In the genomic region with DNA sequence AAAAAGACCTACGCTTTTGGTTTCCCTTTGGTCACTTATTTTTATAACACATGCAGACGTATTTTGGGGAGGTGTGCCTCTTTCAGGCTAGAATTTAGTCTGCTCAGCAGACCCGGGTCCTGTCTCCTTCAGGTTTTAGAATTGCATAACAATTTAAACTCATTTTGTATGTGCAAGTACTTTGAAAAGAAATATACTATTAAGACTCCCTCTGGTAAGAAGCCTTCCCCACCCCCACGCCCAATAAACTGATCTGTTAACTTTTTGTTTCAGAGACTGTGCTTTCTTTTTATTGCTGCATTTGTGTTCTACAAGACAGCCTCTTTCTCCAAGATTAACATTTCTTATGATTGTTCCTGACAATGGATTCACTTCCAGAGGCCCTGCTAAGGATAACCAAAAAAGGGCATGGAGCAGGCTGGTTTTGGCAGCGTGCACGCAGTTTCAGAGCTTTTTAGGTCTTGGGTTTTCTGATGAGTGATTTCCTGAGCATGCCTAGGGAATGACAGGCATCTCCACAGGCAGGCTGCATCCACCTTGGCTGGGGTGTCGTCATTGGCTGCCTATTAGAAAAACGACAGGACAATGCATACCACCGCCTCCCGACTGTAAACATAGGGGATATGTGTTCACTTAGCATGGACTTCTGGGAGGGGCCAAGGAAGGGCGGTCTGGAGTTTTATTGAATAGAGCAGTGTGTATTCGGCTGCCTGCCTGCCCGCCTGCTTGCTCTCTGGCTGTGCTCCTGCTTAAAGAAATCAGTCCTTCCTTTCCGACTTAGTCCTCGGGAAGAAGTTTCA, we compare ENCODE assay signal across 9 cellular contexts. TPM values are rescaled to one million over a fixed set of nuclear protein-coding genes. Genes with fewer than 3 reads are reported as not detected.
DNase-seq lines count a peak whose midpoint lies in the region; ATAC-seq, FAIRE-seq and TF ChIP-seq lines count a peak whose summit lies in the region.
"Had no signal": no experiment of that assay in that cellular context is flagged by ENCODE, and none has a peak within 500 bp of the region (broad histone marks: within the 10 kb centered on the region; RNA-seq: fewer than 3 reads in every experiment).

Gene CALD1 (plus strand): TSS at position 694 of the 800 bp plus-strand sequence. CDS start 88,100 bp downstream, outside the sequence.

- in situ Hi-C loops in Panc1 (cut with HindIII; ENCODE audit: low pct_unique_long_range_greater_than_20kb, low sequenced_read_pairs), result no loop called here

- H3K4me3 Mint-ChIP-seq in mesothelial cell of epicardium, result peak within 1 kb of the TSS; percentile 89
- H3K4me3 Mint-ChIP-seq: naive B cell had no signal

- H3K4me3 ChIP-seq in Panc1 (ENCODE audit: low read depth in 2 of 2, low read length in 2 of 2), result peak within 1 kb of the TSS; percentile 37 to 42; a peak in 3 of 4 replicates

- H3K36me3 ChIP-seq in Panc1 (ENCODE audit: control insufficient read depth, insufficient read depth, low read length), result no peaks in the 10 kb centered on the region

- ATAC-seq in Panc1, result peak; percentile 89
- ATAC-seq in esophagus mucosa, result peak; percentile 91
- no peak for ATAC-seq in GM21447 (IDR thresholded peaks at IDR 0.05; ENCODE audit: unreplicated experiment)

- peaks cover 46% of the 10 kb centered on the region for H3K4me1 Mint-ChIP-seq in mesothelial cell of epicardium

- POLR2A ChIA-PET in Panc1 (lab: Charles Lee), result no interaction called here

- DNase-seq in Panc1 (ENCODE audit: low read depth, low spot score) (peak; percentile 79), mesothelial cell of epicardium (ENCODE audit: low spot score in 2 of 2, unreplicated experiment in 2 of 2) (peak; percentile 58 to 75), urothelium cell line (ENCODE audit: low spot score) (peak; percentile 85), T-helper 9 cell (no peak), NOMO-1 treated with DMSO at 0.1 percent for 48 hours (lab: John Stamatoyannopoulos, UW; ENCODE audit: unreplicated experiment) (no peak)
- DNase-seq: naive B cell had no signal

- CTCF ChIA-PET in Panc1 (lab: Charles Lee), result interaction anchor here (0.7 kb wide), 1 partner anchor 12 kb away, joined by 5 read pairs; no protein-coding TSS in a partner anchor

- H3K27me3 Mint-ChIP-seq in mesothelial cell of epicardium (ENCODE audit: low read depth), result no peaks in the 10 kb centered on the region

- H3K36me3 Mint-ChIP-seq in mesothelial cell of epicardium, result no peaks in the 10 kb centered on the region
- H3K36me3 Mint-ChIP-seq: naive B cell had no signal

- peak within 1 kb of the TSS; percentile 98 for H3K27ac Mint-ChIP-seq in mesothelial cell of epicardium

- no peaks in the 10 kb centered on the region for H3K4me1 ChIP-seq in Panc1 (ENCODE audit: control insufficient read depth, insufficient read depth, low read length)

- peak within 1 kb of the TSS; percentile 41 for H3K27ac ChIP-seq in C4-2B
- H3K27ac ChIP-seq in Panc1 (ENCODE audit: low read length), result no peak within 1 kb of the TSS

- intact Hi-C loops in Panc1 (cut with micrococcal nuclease; ENCODE audit: unreplicated experiment), result no loop called here

- BruUV-seq in Panc1 (replicated peaks; lab: Mats Ljungman, UMichigan), result no TSS peak

- no peak for FAIRE-seq in urothelium cell line (lab: Jason Lieb, UNC)

- H3K9me3 ChIP-seq in Panc1 (ENCODE audit: control insufficient read depth, insufficient read depth, low read depth, low read length), result no peaks in the 10 kb centered on the region

- peaks cover 9% of the 10 kb centered on the region for H3K27me3 ChIP-seq in Panc1 (ENCODE audit: control insufficient read depth, insufficient read depth, low read length)

- no peaks in the 10 kb centered on the region for H3K9me3 Mint-ChIP-seq in mesothelial cell of epicardium

- no peak for TF ChIP-seq CTCF in C4-2B (conservative IDR thresholded peaks at IDR 0.05)
- TF ChIP-seq CTCF in Panc1 (IDR thresholded peaks at IDR 0.05), result no peak
- TF ChIP-seq CTCF in mesothelial cell of epicardium (IDR thresholded peaks at IDR 0.05; ENCODE audit: unreplicated experiment), result no peak

RNA-seq across cellular contexts. Expression of gene CALD1, which starts in this region (rescaled TPM):
- total RNA-seq in Panc1 (2021; ENCODE audit: unreplicated experiment) (9.2 TPM), esophagus mucosa (46.1 TPM), mesothelial cell of epicardium (191 to 211 TPM (median 194 TPM) in 3 replicates)
- polyA plus RNA-seq in Panc1 (2012; ENCODE audit: insufficient read length), result 5.6 TPM

Comparison
In these comparisons a context has a peak if more than half of its experiments do, and no peak if none do; other contexts are left out.
1. DNase-seq: peak in Panc1 (single experiment), mesothelial cell of epicardium (2 of 2) and urothelium cell line (single experiment); none in T-helper 9 cell (single experiment) and NOMO-1 treated with DMSO at 0.1 percent for 48 hours (single experiment).